In genomic region chr18:77658309-77658681, GRCh38 we compare ENCODE assay signal across 15 cellular contexts.
A peak's percentile ranks its signal among the peaks of the same experiment; 100 is the strongest.
DNase-seq lines count a peak whose midpoint lies in the region; ATAC-seq and TF ChIP-seq lines count a peak whose summit lies in the region.
"Had no signal": no experiment of that assay in that cellular context is flagged by ENCODE, and none has a peak within 500 bp of the region (broad histone marks: within the 10 kb centered on the region; RNA-seq: fewer than 3 reads in every experiment).

No MANE protein-coding gene starts in this region.

- H3K27ac Mint-ChIP-seq in glutamatergic neuron (ENCODE audit: unreplicated experiment), result peak overlapping the region; percentile 99
- H3K27ac Mint-ChIP-seq: CD4-positive, CD25-positive, alpha-beta regulatory T cell had no signal

- H3K4me3 Mint-ChIP-seq in glutamatergic neuron (ENCODE audit: unreplicated experiment), result no peak overlapping the region
- H3K4me3 Mint-ChIP-seq: CD4-positive, CD25-positive, alpha-beta regulatory T cell had no signal

- peaks cover 10% of the 10 kb centered on the region for H3K9me3 Mint-ChIP-seq in glutamatergic neuron (ENCODE audit: unreplicated experiment)

- no peak for TF ChIP-seq POLR2A in testis (IDR thresholded peaks at IDR 0.05)

- H3K36me3 ChIP-seq in testis (ENCODE audit: low read depth, missing control alignments), result no peaks in the 10 kb centered on the region
- H3K36me3 ChIP-seq: BLaER1 treated with 17β-estradiol and CSF1 and Interleukin-3, amounts not matched to agents 10 nM and 100 nM had no signal

- 19 to 46% methylated on average over 4 to 7 of the region's 7 CpGs for WGBS in testis, 2 donors

- H3K4me3 ChIP-seq in testis, result no peak overlapping the region
- H3K4me3 ChIP-seq: BLaER1 treated with 17β-estradiol and CSF1 and Interleukin-3, amounts not matched to agents 10 nM and 100 nM had no signal

- no peaks in the 10 kb centered on the region for H3K4me1 ChIP-seq in testis
- H3K4me1 ChIP-seq: BLaER1 treated with 17β-estradiol and CSF1 and Interleukin-3, amounts not matched to agents 10 nM and 100 nM had no signal

- H3K27me3 Mint-ChIP-seq in glutamatergic neuron (ENCODE audit: unreplicated experiment), result peaks cover 24% of the 10 kb centered on the region

- H3K27ac ChIP-seq in testis, result no peak overlapping the region
- H3K27ac ChIP-seq: BLaER1 treated with 17β-estradiol and CSF1 and Interleukin-3, amounts not matched to agents 10 nM and 100 nM had no signal

- intact Hi-C loops in left ventricle myocardium superior (cut with micrococcal nuclease) (no loop called here), left cardiac atrium (cut with DNase I) (loop anchor here in 1 of 2 donors (10.0 kb wide), 1 partner anchor 443 kb away; no protein-coding TSS in a partner anchor), testis (cut with DNase I; ENCODE audit: low total_unique reads) (no loop called here)

- DNase-seq in NCI-H2171 treated with DMSO at 0.1 percent for 48 hours (lab: John Stamatoyannopoulos, UW) (peak; percentile 2), NCI-H2171 (lab: John Stamatoyannopoulos, UW) (no peak), left ventricle myocardium superior (no peak), left cardiac atrium (no peak), glutamatergic neuron (no peak), testis (no peak)
- DNase-seq: ACHN; CD4-positive, CD25-positive, alpha-beta regulatory T cell; DND-41; GF-D8; HCEC 1CT; IMR-90 had no signal

- no peaks in the 10 kb centered on the region for H3K36me3 Mint-ChIP-seq in glutamatergic neuron (ENCODE audit: unreplicated experiment)
- H3K36me3 Mint-ChIP-seq: CD4-positive, CD25-positive, alpha-beta regulatory T cell had no signal

- no peaks in the 10 kb centered on the region for H3K27me3 ChIP-seq in testis
- H3K27me3 ChIP-seq: BLaER1 treated with 17β-estradiol and CSF1 and Interleukin-3, amounts not matched to agents 10 nM and 100 nM had no signal

- ATAC-seq in left ventricle myocardium superior, result peak; percentile 51
- no peak for ATAC-seq in left cardiac atrium
- no peak for ATAC-seq in HG03025 (IDR thresholded peaks at IDR 0.05; ENCODE audit: low FRiP score, unreplicated experiment)
- no peak for ATAC-seq in SK-N-SH treated with all-trans-retinoic acid at 6 μM for 48 hours

- H3K9me3 ChIP-seq in testis, result no peaks in the 10 kb centered on the region
- H3K9me3 ChIP-seq: BLaER1 treated with 17β-estradiol and CSF1 and Interleukin-3, amounts not matched to agents 10 nM and 100 nM had no signal

- H3K4me1 Mint-ChIP-seq in glutamatergic neuron (ENCODE audit: low read depth, unreplicated experiment), result peaks cover 31% of the 10 kb centered on the region
- H3K4me1 Mint-ChIP-seq: CD4-positive, CD25-positive, alpha-beta regulatory T cell had no signal

- no peak for TF ChIP-seq CTCF in glutamatergic neuron (IDR thresholded peaks at IDR 0.05; ENCODE audit: partially characterized antibody, unreplicated experiment)
- no peak for TF ChIP-seq CTCF in testis (IDR thresholded peaks at IDR 0.05)

TF ChIP-seq in SK-N-SH treated with all-trans-retinoic acid at 6 μM for 48 hours, 23 proteins besides CTCF, POLR2A, EP300 and RAD21:
- TF ChIP-seq SNAI2 (CRISPR knock-in tag; IDR thresholded peaks at IDR 0.05) (no peak), ZFP3 (CRISPR knock-in tag; IDR thresholded peaks at IDR 0.05) (no peak), CREB5 (CRISPR knock-in tag; IDR thresholded peaks at IDR 0.05; ENCODE audit: low read depth) (no peak), ZNF8 (CRISPR knock-in tag; IDR thresholded peaks at IDR 0.05) (no peak), ISL1 (CRISPR knock-in tag; IDR thresholded peaks at IDR 0.05) (no peak), ESRRG (CRISPR knock-in tag; IDR thresholded peaks at IDR 0.05) (no peak)
